9 cellular contexts compared by ENCODE assay signal in the genomic region with DNA sequence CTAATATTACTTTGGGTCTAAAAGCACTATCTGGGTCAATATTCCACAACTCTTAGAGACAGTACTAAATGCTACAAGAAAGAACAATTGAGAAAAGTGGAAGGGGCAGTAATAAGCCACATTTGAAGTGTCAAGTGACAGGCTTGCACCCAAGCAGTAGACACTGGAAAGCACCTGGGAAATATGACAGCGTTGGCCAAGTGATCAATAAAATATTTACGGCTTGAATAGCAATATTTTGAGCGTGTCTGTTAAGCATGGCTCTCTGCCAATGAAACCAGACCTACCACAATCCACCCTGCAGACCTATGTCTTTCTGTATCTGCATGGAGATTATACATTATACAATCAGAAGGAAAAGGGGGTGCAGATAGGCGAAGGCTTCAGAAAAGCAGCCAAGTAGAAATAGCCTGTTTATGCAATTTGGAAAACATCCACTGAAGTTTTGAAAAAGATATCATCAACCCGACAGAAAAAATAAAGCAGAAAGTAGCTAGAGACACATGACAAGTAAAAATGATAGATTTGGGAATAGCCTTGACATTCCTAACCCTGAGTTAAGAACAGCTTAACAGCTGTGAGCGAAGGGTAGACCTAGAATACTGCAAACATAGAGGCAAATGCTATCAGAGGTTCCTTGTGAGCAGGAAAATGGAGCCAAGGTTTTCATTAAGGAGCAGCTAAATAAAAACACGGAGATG.
DNase-seq lines count a peak whose midpoint lies in the region; ATAC-seq and TF ChIP-seq lines count a peak whose summit lies in the region.
"Had no signal": no experiment of that assay in that cellular context is flagged by ENCODE, and none has a peak within 500 bp of the region (broad histone marks: within the 10 kb centered on the region; RNA-seq: fewer than 3 reads in every experiment).

No MANE protein-coding gene starts in this region.

- H3K27ac ChIP-seq in left ventricle myocardium inferior (replicated peaks) (peak overlapping the region; percentile 97), uterus (peak overlapping the region; percentile 47 to 95), WERI-Rb-1 (no peak overlapping the region)

- H3K4me3 ChIP-seq in left ventricle myocardium inferior (peak overlapping the region; percentile 81), adipocyte (ENCODE audit: low read length) (peak overlapping the region; percentile 89), mucosa of stomach (ENCODE audit: low read length) (no peak overlapping the region), uterus (no peak overlapping the region), H7 (ENCODE audit: insufficient read depth, low read depth, low read length) (no peak overlapping the region), WERI-Rb-1 (ENCODE audit: low read depth, low read length) (no peak overlapping the region)

- no peak for ATAC-seq in left cardiac atrium
- ATAC-seq in HG03378 (IDR thresholded peaks at IDR 0.05; ENCODE audit: unreplicated experiment): no peak

- H3K9ac ChIP-seq in adipocyte (ENCODE audit: low read length): peak overlapping the region; percentile 37
- peak overlapping the region; percentile 1 for H3K9ac ChIP-seq in mucosa of stomach (ENCODE audit: low read length)

- TF ChIP-seq CTCF in left ventricle myocardium inferior (IDR thresholded peaks at IDR 0.05; ENCODE audit: borderline replicate concordance) (no peak), uterus (IDR thresholded peaks at IDR 0.05) (no peak), WERI-Rb-1 (IDR thresholded peaks at IDR 0.05; ENCODE audit: low read depth, low read length) (no peak)

- no peaks in the 10 kb centered on the region for H3K27me3 ChIP-seq in left ventricle myocardium inferior (ENCODE audit: low read depth)
- no peaks in the 10 kb centered on the region for H3K27me3 ChIP-seq in adipocyte (replicated peaks; ENCODE audit: control insufficient read depth, insufficient read depth, low read length)
- no peaks in the 10 kb centered on the region for H3K27me3 ChIP-seq in mucosa of stomach (ENCODE audit: control insufficient read depth, insufficient read depth, low read length)
- H3K27me3 ChIP-seq in uterus: no peaks in the 10 kb centered on the region
- no peaks in the 10 kb centered on the region for H3K27me3 ChIP-seq in H7 (ENCODE audit: control insufficient read depth, insufficient read depth, low read length)
- no peaks in the 10 kb centered on the region for H3K27me3 ChIP-seq in WERI-Rb-1 (ENCODE audit: insufficient read depth, low read depth, severe bottlenecking)

- H3K9me3 ChIP-seq in left ventricle myocardium inferior (replicated peaks) (no peaks in the 10 kb centered on the region), adipocyte (ENCODE audit: control insufficient read depth, low read length) (no peaks in the 10 kb centered on the region), mucosa of stomach (ENCODE audit: control insufficient read depth, low read length) (no peaks in the 10 kb centered on the region), uterus (no peaks in the 10 kb centered on the region), WERI-Rb-1 (ENCODE audit: severe bottlenecking) (no peaks in the 10 kb centered on the region)

- DNase-seq in left ventricle myocardium inferior (no peak), left cardiac atrium (no peak), adipocyte (ENCODE audit: low read depth) (peak; percentile 15), uterus (no peak), H7 (no peak), WERI-Rb-1 (no peak)
- DNase-seq: NCI-H226 had no signal

- TF ChIP-seq POLR2A in uterus (IDR thresholded peaks at IDR 0.05): no peak

- H3K4me1 ChIP-seq in left ventricle myocardium inferior: peaks cover 100% of the 10 kb centered on the region
- H3K4me1 ChIP-seq in adipocyte (ENCODE audit: control insufficient read depth, insufficient read depth, low read length): peaks cover 64% of the 10 kb centered on the region
- H3K4me1 ChIP-seq in mucosa of stomach (ENCODE audit: control insufficient read depth, insufficient read depth, low read length): peaks cover 48% of the 10 kb centered on the region
- H3K4me1 ChIP-seq in uterus: peaks cover 9% of the 10 kb centered on the region in 2 donors

- H3K36me3 ChIP-seq in left ventricle myocardium inferior (peaks cover 11% of the 10 kb centered on the region), adipocyte (ENCODE audit: control insufficient read depth, insufficient read depth, low read length, severe bottlenecking) (peaks cover 18% of the 10 kb centered on the region), mucosa of stomach (ENCODE audit: control insufficient read depth, insufficient read depth, low read length) (no peaks in the 10 kb centered on the region), uterus (no peaks in the 10 kb centered on the region), H7 (replicated peaks; ENCODE audit: control insufficient read depth, insufficient read depth, low read length) (no peaks in the 10 kb centered on the region), WERI-Rb-1 (no peaks in the 10 kb centered on the region)

- intact Hi-C loops in left ventricle myocardium inferior (cut with micrococcal nuclease): no loop called here
- intact Hi-C loops in left cardiac atrium (cut with DNase I): loop anchor here in 1 of 2 donors (10.0 kb wide), 1 partner anchor 221 kb away; no protein-coding TSS in a partner anchor
- intact Hi-C loops in uterus (cut with DNase I; ENCODE audit: low total_unique reads): no loop called here

Comparison
In these comparisons a context has a peak if more than half of its experiments do, and no peak if none do; other contexts are left out.
1. H3K4me3 ChIP-seq: peak in left ventricle myocardium inferior (single experiment) and adipocyte (single experiment); none in mucosa of stomach (single experiment), uterus (0 of 2), H7 (single experiment) and WERI-Rb-1 (single experiment).